Comparison of ENCODE assay signal across 14 cellular contexts in genomic region chr1:151981178-151981525, GRCh38. TPM values are rescaled to one million over a fixed set of nuclear protein-coding genes. Genes with fewer than 3 reads are reported as not detected.
A peak's percentile ranks its signal among the peaks of the same experiment; 100 is the strongest.
DNase-seq lines count a peak whose midpoint lies in the region; ATAC-seq and TF ChIP-seq lines count a peak whose summit lies in the region.
"Had no signal": no experiment of that assay in that cellular context is flagged by ENCODE, and none has a peak within 500 bp of the region (broad histone marks: within the 10 kb centered on the region; RNA-seq: fewer than 3 reads in every experiment).

No MANE protein-coding gene starts in this region.

- H2AFZ ChIP-seq in hepatocyte: no peak overlapping the region

- 82% methylated on average over 5 of the region's 5 CpGs for WGBS in hepatocyte (ENCODE audit: low lambda C conversion rate, missing lambda C conversion rate)
- WGBS in transverse colon (ENCODE audit: low coverage in 1 of 2), 2 donors: 74 to 88% methylated on average over 3 to 5 of the region's 5 CpGs

- in situ Hi-C loops in transverse colon (cut with MboI; ENCODE audit: low pct_ligation_motif_present in 1 of 4, low pct_unique_long_range_greater_than_20kb in 1 of 4, low sequenced_read_pairs in 3 of 4): no loop called here

- H3K4me1 ChIP-seq in HEK293 (ENCODE audit: control insufficient read depth, insufficient read depth, low read length) (peaks cover 19% of the 10 kb centered on the region), hepatocyte (ENCODE audit: insufficient read depth) (peaks cover 69% of the 10 kb centered on the region), transverse colon (peaks cover 10 to 71% (median 23%) of the 10 kb centered on the region in 4 donors), upper lobe of right lung (peaks cover 17% of the 10 kb centered on the region)

- no peak overlapping the region for H3K4me3 Mint-ChIP-seq in T-helper 17 cell
- H3K4me3 Mint-ChIP-seq: activated CD4-positive, alpha-beta memory T cell treated with anti-CD3 and anti-CD28 coated beads, Interleukin-2, amount 10 ng/mL, durations not matched to agents 7 days and 5 days; naive thymus-derived CD4-positive, alpha-beta T cell had no signal

- H3K9me3 ChIP-seq in HEK293 (ENCODE audit: control insufficient read depth, insufficient read depth, low read depth, low read length) (no peaks in the 10 kb centered on the region), T-helper 17 cell (ENCODE audit: control insufficient read depth, low read length, poor library complexity, severe bottlenecking) (no peaks in the 10 kb centered on the region), hepatocyte (ENCODE audit: low read depth) (no peaks in the 10 kb centered on the region), transverse colon (no peaks in the 10 kb centered on the region), upper lobe of right lung (no peaks in the 10 kb centered on the region)
- H3K9me3 ChIP-seq: body of pancreas, right atrium auricular region had no signal

- peak overlapping the region; percentile 41 for H3K27ac Mint-ChIP-seq in T-helper 17 cell
- H3K27ac Mint-ChIP-seq: activated CD4-positive, alpha-beta memory T cell treated with anti-CD3 and anti-CD28 coated beads, Interleukin-2, amount 10 ng/mL, durations not matched to agents 7 days and 5 days; naive thymus-derived CD4-positive, alpha-beta T cell had no signal

- peak overlapping the region; percentile 53; the same call in 1 of the 2 replicates for H3K27ac ChIP-seq in HEK293 (ENCODE audit: extremely low read depth, low read depth, low read length)
- peak overlapping the region; percentile 71 for H3K27ac ChIP-seq in hepatocyte
- peak overlapping the region in 3 of 4 donors; percentile 2 to 61 (median 51) for H3K27ac ChIP-seq in transverse colon
- H3K27ac ChIP-seq in upper lobe of right lung: no peak overlapping the region

- TF ChIP-seq CTCF in HEK293 (tag by site-specific recombination; IDR thresholded peaks at IDR 0.05): no peak
- TF ChIP-seq CTCF in hepatocyte (IDR thresholded peaks at IDR 0.05; ENCODE audit: poor library complexity): no peak
- no peak for TF ChIP-seq CTCF in transverse colon (IDR thresholded peaks at IDR 0.05)
- TF ChIP-seq CTCF in upper lobe of right lung (IDR thresholded peaks at IDR 0.05): no peak

- ATAC-seq in T-helper 17 cell (no peak), left lobe of liver (no peak), upper lobe of right lung (no peak), GM19397 (IDR thresholded peaks at IDR 0.05; ENCODE audit: unreplicated experiment) (no peak)

- TF ChIP-seq EP300 in transverse colon (IDR thresholded peaks at IDR 0.05; ENCODE audit: low read depth): no peak

- no peaks in the 10 kb centered on the region for H3K27me3 Mint-ChIP-seq in T-helper 17 cell
- H3K27me3 Mint-ChIP-seq: activated CD4-positive, alpha-beta memory T cell treated with anti-CD3 and anti-CD28 coated beads, Interleukin-2, amount 10 ng/mL, durations not matched to agents 7 days and 5 days had no signal

- no peaks in the 10 kb centered on the region for H4K20me1 ChIP-seq in hepatocyte (ENCODE audit: insufficient read depth, poor library complexity, severe bottlenecking)

- H3K36me3 Mint-ChIP-seq in T-helper 17 cell (ENCODE audit: low read depth): peaks cover 7% of the 10 kb centered on the region

- H3K79me2 ChIP-seq in hepatocyte: peaks cover 29% of the 10 kb centered on the region

- no peaks in the 10 kb centered on the region for H3K9me2 ChIP-seq in hepatocyte (replicated peaks; ENCODE audit: insufficient read depth)

- H3K4me3 ChIP-seq in HEK293 (ENCODE audit: low read depth, low read length) (no peak overlapping the region), hepatocyte (no peak overlapping the region), transverse colon (no peak overlapping the region), upper lobe of right lung (no peak overlapping the region)
- H3K4me3 ChIP-seq: body of pancreas, right atrium auricular region had no signal

- CTCF ChIA-PET in HEK293 (lab: Yijun Ruan, JAX): interaction anchor here (0.6 to 3.3 kb wide), 5 partner anchors 9 to 153 kb away, joined by 3 to 20 read pairs (median 4); no protein-coding TSS in a partner anchor

- peaks cover 36% of the 10 kb centered on the region for H3K4me1 Mint-ChIP-seq in T-helper 17 cell

- H3K36me3 ChIP-seq in HEK293 (ENCODE audit: control insufficient read depth in 2 of 2, insufficient read depth in 1 of 2, low read length in 2 of 2) (peaks cover 18 to 55% of the 10 kb centered on the region in 2 experiments; a peak in 2 of 3 replicates), hepatocyte (replicated peaks; ENCODE audit: insufficient read depth, low read depth) (no peaks in the 10 kb centered on the region), transverse colon (peaks cover 0 to 32% (median 13%) of the 10 kb centered on the region in 4 donors), upper lobe of right lung (peaks cover 57% of the 10 kb centered on the region)

- no peak overlapping the region for H3K4me2 ChIP-seq in hepatocyte

- H3K27me3 ChIP-seq in hepatocyte: no peaks in the 10 kb centered on the region
- no peaks in the 10 kb centered on the region for H3K27me3 ChIP-seq in transverse colon
- no peaks in the 10 kb centered on the region for H3K27me3 ChIP-seq in upper lobe of right lung
- H3K27me3 ChIP-seq: body of pancreas, right atrium auricular region had no signal

- intact Hi-C loops in transverse colon (cut with DNase I; ENCODE audit: low total_unique reads): no loop called here
- intact Hi-C loops in upper lobe of right lung (cut with DNase I): no loop called here

- POLR2A ChIA-PET in HEK293 (lab: Yijun Ruan, JAX): interaction anchor here (2.8 kb wide), 1 partner anchor 8 kb away, joined by 13 read pairs; no protein-coding TSS in a partner anchor

- DNase-seq in T-helper 17 cell (no peak), hepatocyte (ENCODE audit: low spot score) (no peak), transverse colon (no peak), left lobe of liver (ENCODE audit: low spot score) (no peak), upper lobe of right lung (no peak)
- DNase-seq: activated CD4-positive, alpha-beta memory T cell treated with anti-CD3 and anti-CD28 coated beads, Interleukin-2, amount 10 ng/mL, durations not matched to agents 7 days and 5 days; body of pancreas; effector CD4-positive, alpha-beta T cell; left cardiac atrium; naive thymus-derived CD4-positive, alpha-beta T cell; NCI-H1417 treated with DMSO at 0.1 percent for 48 hours had no signal

- TF ChIP-seq POLR2A in transverse colon (IDR thresholded peaks at IDR 0.05): no peak

TF ChIP-seq in HEK293, 187 proteins besides CTCF, POLR2A, EP300 and RAD21 (continues in another document):
- TF ChIP-seq MZF1 (tag by site-specific recombination; IDR thresholded peaks at IDR 0.05; ENCODE audit: borderline replicate concordance) (peak; percentile 56; the same call in 1 of the 2 replicates), ZBTB44 (tag by site-specific recombination; IDR thresholded peaks at IDR 0.05) (no peak), ZNF398 (tag by site-specific recombination; IDR thresholded peaks at IDR 0.05) (no peak), ZNF654 (tag by site-specific recombination; IDR thresholded peaks at IDR 0.05; ENCODE audit: low read depth) (no peak), ZBTB17 (tag by site-specific recombination; IDR thresholded peaks at IDR 0.05) (0 out of 2 replicates have a peak, but pooled peaks have one; percentile 43), ZNF561 (tag by site-specific recombination; IDR thresholded peaks at IDR 0.05; ENCODE audit: borderline replicate concordance) (no peak), GFI1B (tag by site-specific recombination; IDR thresholded peaks at IDR 0.05) (no peak), ZNF629 (tag by site-specific recombination; IDR thresholded peaks at IDR 0.05) (no peak), ZNF266 (tag by site-specific recombination; IDR thresholded peaks at IDR 0.05; ENCODE audit: low read depth) (no peak), ZNF175 (tag by site-specific recombination; IDR thresholded peaks at IDR 0.05) (no peak)

RNA-seq across cellular contexts. Expression of gene S100A10, which starts 12.5 kb away (rescaled TPM):
- total RNA-seq in T-helper 17 cell: 100 to 1,000 TPM; 317 to 349 TPM
- total RNA-seq in hepatocyte: 408 and 485 TPM in 2 replicates
- 3,367 and 3,493 TPM in 2 replicates for polyA plus RNA-seq in hepatocyte
- total RNA-seq in transverse colon: 100 to 1,000 TPM in 3 of 4 donors, 10 to 100 TPM in 1; 59.1 to 289 (median 251) TPM
- 45.0 TPM for total RNA-seq in left lobe of liver
- total RNA-seq in upper lobe of right lung: 643 TPM

RNA-seq across cellular contexts. Expression of gene S100A11, which starts 55.7 kb away (rescaled TPM):
- total RNA-seq in T-helper 17 cell (100 to 1,000 TPM in 1 of 2 donors, 10 to 100 TPM in 1; 76.4 to 117 TPM), hepatocyte (258 and 295 TPM in 2 replicates), transverse colon (100 to 1,000 TPM in 1 of 4 donors, 10 to 100 TPM in 3; 35.6 to 108 (median 54.8) TPM), left lobe of liver (14.0 TPM), upper lobe of right lung (522 TPM)
- polyA plus RNA-seq in hepatocyte: 1,491 and 1,531 TPM in 2 replicates
